In the genomic region with DNA sequence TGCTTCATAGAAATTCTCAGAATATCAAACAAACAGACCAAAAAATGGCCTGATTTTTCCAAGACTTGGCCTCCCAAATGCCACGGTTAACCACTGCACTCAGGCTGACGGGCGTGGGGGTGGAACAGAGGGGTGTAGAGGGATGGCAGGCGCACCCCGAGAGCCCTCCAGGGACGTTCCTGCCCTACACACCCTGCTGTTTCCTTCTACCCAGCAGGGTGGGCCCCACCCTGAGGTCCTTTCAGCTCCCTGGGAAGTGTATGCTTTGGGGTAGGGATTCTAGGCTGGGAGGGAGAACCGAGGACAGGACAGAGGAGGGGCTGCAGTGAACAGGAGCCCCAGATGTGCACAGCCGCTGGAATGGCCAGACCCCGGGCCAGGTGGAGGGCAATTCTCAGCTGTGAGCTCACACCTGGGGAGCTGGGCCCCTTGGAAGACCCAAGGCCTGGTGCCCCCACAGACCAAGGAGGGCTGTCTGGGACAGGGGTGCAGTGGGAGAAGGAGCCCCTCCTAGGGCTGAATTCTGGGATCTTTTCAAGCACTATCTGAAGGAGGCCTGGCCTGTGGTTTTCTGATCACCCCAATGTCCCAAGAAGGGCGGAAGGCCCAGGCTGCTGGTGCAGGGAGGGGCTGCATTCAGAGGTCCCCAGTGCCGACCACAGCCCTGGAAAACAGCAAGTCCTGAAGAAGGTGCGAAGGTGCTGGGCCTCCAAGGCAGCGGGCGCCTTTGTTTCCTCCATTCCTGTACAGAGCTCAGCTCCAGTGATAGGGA, we compare ENCODE assay signal across 1 cellular context.
TF ChIP-seq lines count a peak whose summit lies in the region.

No MANE protein-coding gene starts in this region.

TF ChIP-seq in IMR-90, 13 proteins besides CTCF, POLR2A, EP300 and RAD21:
- TF ChIP-seq CHD1 (IDR thresholded peaks at IDR 0.05; ENCODE audit: low read depth, low read length) (no peak), MAZ (IDR thresholded peaks at IDR 0.05; ENCODE audit: borderline replicate concordance, low read depth, low read length) (no peak), RFX5 (IDR thresholded peaks at IDR 0.05; ENCODE audit: low read depth, low read length) (no peak), CEBPB (IDR thresholded peaks at IDR 0.05; ENCODE audit: low read depth, low read length) (no peak), BHLHE40 (IDR thresholded peaks at IDR 0.05; ENCODE audit: low read depth, low read length) (no peak), MXI1 (IDR thresholded peaks at IDR 0.05; ENCODE audit: borderline replicate concordance, low read depth, low read length) (no peak), MAFK (IDR thresholded peaks at IDR 0.05; ENCODE audit: low read depth, low read length) (no peak), NFE2L2 (IDR thresholded peaks at IDR 0.05; ENCODE audit: low read depth, low read length) (no peak), RCOR1 (IDR thresholded peaks at IDR 0.05; ENCODE audit: insufficient replicate concordance, low read length) (no peak), FOS (IDR thresholded peaks at IDR 0.05; ENCODE audit: low read depth, low read length) (no peak), SMC3 (IDR thresholded peaks at IDR 0.05; ENCODE audit: low read depth, low read length) (no peak)
- TF ChIP-seq, protein P1, sequence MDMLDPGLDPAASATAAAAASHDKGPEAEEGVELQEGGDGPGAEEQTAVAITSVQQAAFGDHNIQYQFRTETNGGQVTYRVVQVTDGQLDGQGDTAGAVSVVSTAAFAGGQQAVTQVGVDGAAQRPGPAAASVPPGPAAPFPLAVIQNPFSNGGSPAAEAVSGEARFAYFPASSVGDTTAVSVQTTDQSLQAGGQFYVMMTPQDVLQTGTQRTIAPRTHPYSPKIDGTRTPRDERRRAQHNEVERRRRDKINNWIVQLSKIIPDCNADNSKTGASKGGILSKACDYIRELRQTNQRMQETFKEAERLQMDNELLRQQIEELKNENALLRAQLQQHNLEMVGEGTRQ (IDR thresholded peaks at IDR 0.05; ENCODE audit: low read depth, low read length) = no peak
- TF ChIP-seq, protein P2, sequence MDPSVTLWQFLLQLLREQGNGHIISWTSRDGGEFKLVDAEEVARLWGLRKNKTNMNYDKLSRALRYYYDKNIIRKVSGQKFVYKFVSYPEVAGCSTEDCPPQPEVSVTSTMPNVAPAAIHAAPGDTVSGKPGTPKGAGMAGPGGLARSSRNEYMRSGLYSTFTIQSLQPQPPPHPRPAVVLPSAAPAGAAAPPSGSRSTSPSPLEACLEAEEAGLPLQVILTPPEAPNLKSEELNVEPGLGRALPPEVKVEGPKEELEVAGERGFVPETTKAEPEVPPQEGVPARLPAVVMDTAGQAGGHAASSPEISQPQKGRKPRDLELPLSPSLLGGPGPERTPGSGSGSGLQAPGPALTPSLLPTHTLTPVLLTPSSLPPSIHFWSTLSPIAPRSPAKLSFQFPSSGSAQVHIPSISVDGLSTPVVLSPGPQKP (IDR thresholded peaks at IDR 0.05; ENCODE audit: borderline replicate concordance, low read depth, low read length) = no peak
